ENCODE assay signal across 20 cellular contexts in the genomic region with DNA sequence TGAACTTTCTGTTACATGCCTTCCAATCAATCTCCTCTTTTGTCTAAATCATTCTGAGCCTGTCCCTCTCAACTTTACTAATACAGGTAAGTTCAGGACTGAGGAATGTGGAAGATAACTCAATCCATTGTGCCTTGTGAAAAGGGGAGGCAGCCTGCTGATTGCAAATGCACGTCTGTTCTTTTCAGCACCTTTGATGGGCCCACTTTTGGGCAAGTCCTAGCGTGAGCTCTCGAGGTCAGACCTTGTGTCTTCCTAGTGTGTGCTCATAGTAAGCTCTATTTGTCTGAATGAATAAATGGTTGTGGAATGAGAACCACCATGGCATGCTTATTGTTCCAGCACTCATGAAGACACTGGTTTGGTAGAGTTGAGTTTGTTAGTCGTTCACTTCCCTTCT. TPM values are rescaled to one million over a fixed set of nuclear protein-coding genes. Genes with fewer than 3 reads are reported as not detected.
DNase-seq lines count a peak whose midpoint lies in the region; ATAC-seq, FAIRE-seq and TF ChIP-seq lines count a peak whose summit lies in the region.
"Had no signal": no experiment of that assay in that cellular context is flagged by ENCODE, and none has a peak within 500 bp of the region (broad histone marks: within the 10 kb centered on the region; RNA-seq: fewer than 3 reads in every experiment).

No MANE protein-coding gene starts in this region.

- no peak overlapping the region for H2AK5ac ChIP-seq in H1 (ENCODE audit: low read depth, low read length)

- peak overlapping the region; percentile 37 for H3K27ac ChIP-seq in mammary epithelial cell (ENCODE audit: insufficient read depth, low read depth, low read length)
- no peak overlapping the region for H3K27ac ChIP-seq in H1 (ENCODE audit: low read depth, low read length)
- peak overlapping the region; percentile 53 for H3K27ac ChIP-seq in keratinocyte (ENCODE audit: control insufficient read depth, insufficient read depth, low read length)
- no peak overlapping the region for H3K27ac ChIP-seq in gastroesophageal sphincter
- H3K27ac ChIP-seq: BLaER1, GM23248 had no signal

- H3K27me3 ChIP-seq in mammary epithelial cell (ENCODE audit: insufficient read depth, low read length) (no peaks in the 10 kb centered on the region), H1 (replicated peaks in 1 of 4; ENCODE audit: control insufficient read depth in 3 of 4, extremely low read depth in 1 of 4, insufficient read depth in 3 of 4, low read length in 3 of 4) (peaks cover 4 to 11% (median 6%) of the 10 kb centered on the region in 4 experiments; a peak in 6 of 7 replicates), keratinocyte (ENCODE audit: control insufficient read depth, extremely low read depth, insufficient read depth, low read length) (no peaks in the 10 kb centered on the region), gastroesophageal sphincter (no peaks in the 10 kb centered on the region)
- H3K27me3 ChIP-seq: BLaER1 had no signal

- H2BK12ac ChIP-seq in H1 (ENCODE audit: low read depth, low read length): no peak overlapping the region

- in situ Hi-C loops in mammary epithelial cell (cut with MboI; ENCODE audit: low sequenced_read_pairs in 2 of 2): no loop called here

- H3K9me1 ChIP-seq in keratinocyte (ENCODE audit: control insufficient read depth, extremely low read depth, insufficient read depth, low read length): no peaks in the 10 kb centered on the region

- peak overlapping the region; percentile 66 for H2AFZ ChIP-seq in mammary epithelial cell (ENCODE audit: low read depth, low read length)
- H2AFZ ChIP-seq in H1 (ENCODE audit: low read length): peak overlapping the region; percentile 52
- peak overlapping the region; percentile 72 for H2AFZ ChIP-seq in keratinocyte (ENCODE audit: control insufficient read depth, low read length)
- H2AFZ ChIP-seq: GM23248 had no signal

- POLR2A ChIA-PET in MCF 10A (lab: Yijun Ruan, JAX) (no interaction called here), H1 (lab: Charles Lee; ENCODE audit: partially characterized antibody) (interaction anchor here (1.1 to 1.3 kb wide), 2 partner anchors 7 to 38 kb away, joined by 3 to 4 read pairs; no protein-coding TSS in a partner anchor)

- H3K9me3 Mint-ChIP-seq in MCF 10A (ENCODE audit: unreplicated experiment): no peaks in the 10 kb centered on the region

- CTCF ChIA-PET in mammary epithelial cell (lab: Charles Lee; ENCODE audit: low non-redundant PET): no interaction called here
- CTCF ChIA-PET in MCF 10A (lab: Yijun Ruan, JAX): interaction anchor here (0.6 kb wide), 1 partner anchor 176 kb away, joined by 7 read pairs; no protein-coding TSS in a partner anchor
- CTCF ChIA-PET in H1 (lab: Charles Lee; ENCODE audit: partially characterized antibody): no interaction called here

- H4K5ac ChIP-seq in H1 (ENCODE audit: insufficient read length, low read depth, low read length): no peak overlapping the region

- no peak overlapping the region for H3K27ac Mint-ChIP-seq in MCF 10A (ENCODE audit: low read depth, unreplicated experiment)
- H3K27ac Mint-ChIP-seq: CD14-positive monocyte; CD4-positive, alpha-beta memory T cell; HFFc6 had no signal

- no peak overlapping the region for H3K4ac ChIP-seq in H1 (replicated peaks; ENCODE audit: insufficient read length, low read depth, low read length)

- H3K9ac ChIP-seq in mammary epithelial cell (ENCODE audit: insufficient read depth, low read length) (no peak overlapping the region), H1 (replicated peaks in 1 of 4; ENCODE audit: extremely low read depth in 1 of 4, low read depth in 3 of 4, low read length in 3 of 4) (no peak overlapping the region), keratinocyte (ENCODE audit: control insufficient read depth, extremely low read depth, insufficient read depth, low read length) (no peak overlapping the region)
- H3K9ac ChIP-seq: BLaER1, GM23248 had no signal

- no peak overlapping the region for H3K4me3 ChIP-seq in mammary epithelial cell (replicated peaks in 1 of 3; ENCODE audit: insufficient read depth in 1 of 3, low read depth in 2 of 3, low read length in 3 of 3)
- H3K4me3 ChIP-seq in H1 (ENCODE audit: extremely low read depth in 1 of 4, insufficient read depth in 2 of 4, low read depth in 3 of 4, low read length in 4 of 4): no peak overlapping the region
- H3K4me3 ChIP-seq in keratinocyte (ENCODE audit: control insufficient read depth in 2 of 3, extremely low read depth in 1 of 3, insufficient read depth in 2 of 3, low read depth in 1 of 3, low read length in 3 of 3): no peak overlapping the region
- H3K4me3 ChIP-seq in gastroesophageal sphincter: no peak overlapping the region
- H3K4me3 ChIP-seq: BLaER1, GM23248 had no signal

- no peaks in the 10 kb centered on the region for H3K36me3 ChIP-seq in mammary epithelial cell (ENCODE audit: insufficient read depth, low read length)
- no peaks in the 10 kb centered on the region for H3K36me3 ChIP-seq in H1 (ENCODE audit: control insufficient read depth in 2 of 4, insufficient read depth in 4 of 4, low read length in 3 of 4)
- H3K36me3 ChIP-seq in keratinocyte (ENCODE audit: control insufficient read depth in 2 of 2, extremely low read depth in 1 of 2, insufficient read depth in 2 of 2, low read length in 2 of 2): no peaks in the 10 kb centered on the region
- H3K36me3 ChIP-seq in gastroesophageal sphincter: no peaks in the 10 kb centered on the region
- H3K36me3 ChIP-seq: BLaER1 had no signal

- peak overlapping the region; percentile 3 for H3K4me2 ChIP-seq in mammary epithelial cell (ENCODE audit: insufficient read depth, low read depth, low read length)
- H3K4me2 ChIP-seq in H1 (ENCODE audit: insufficient read depth in 1 of 2, low read depth in 2 of 2, low read length in 2 of 2): no peak overlapping the region
- H3K4me2 ChIP-seq in keratinocyte (ENCODE audit: control insufficient read depth, extremely low read depth, insufficient read depth, low read depth, low read length): peak overlapping the region; percentile 46
- H3K4me2 ChIP-seq: BLaER1 had no signal

- dilution Hi-C loops in mammary epithelial cell (cut with HindIII; ENCODE audit: low sequenced_read_pairs) (loop anchor here (5.0 kb wide), 1 partner anchor 36 kb away; no protein-coding TSS in a partner anchor), keratinocyte (cut with MboI; ENCODE audit: extremely low pct_ligation_motif_present, low sequenced_read_pairs) (no loop called here)

- H4K91ac ChIP-seq in H1 (replicated peaks; ENCODE audit: insufficient read length, low read length): no peak overlapping the region

- TF ChIP-seq RAD21 in H1 (IDR thresholded peaks at IDR 0.05 in 1 of 2, conservative IDR thresholded peaks at IDR 0.05 in 1 of 2; ENCODE audit: low read depth in 2 of 2, low read length in 2 of 2): no peak

- H3K14ac ChIP-seq in H1 (ENCODE audit: insufficient read length): no peak overlapping the region

- 46% methylated on average over 4 of the region's 4 CpGs for WGBS in mammary epithelial cell (ENCODE audit: low coverage, missing lambda C conversion rate)
- WGBS in H1 (ENCODE audit: extremely low coverage in 1 of 2, insufficient coverage in 1 of 2, insufficient read length in 1 of 2, insufficient replicate concordance in 2 of 2, low coverage in 1 of 2, low lambda C conversion rate in 2 of 2, missing lambda C conversion rate in 1 of 2), 2 experiments: 88% methylated on average over 4 of the region's 4 CpGs; no CpG with 5 or more reads in 1 of the 2 experiments
- 68 to 76% methylated on average over 2 to 4 of the region's 4 CpGs for WGBS in gastroesophageal sphincter (ENCODE audit: low coverage in 1 of 2), 2 donors

- H3K27me3 Mint-ChIP-seq in MCF 10A (ENCODE audit: insufficient read depth, unreplicated experiment): peaks cover 23% of the 10 kb centered on the region

- peaks cover 14% of the 10 kb centered on the region for H3K4me1 ChIP-seq in mammary epithelial cell (ENCODE audit: insufficient read depth, low read length)
- no peaks in the 10 kb centered on the region for H3K4me1 ChIP-seq in H1 (replicated peaks in 1 of 4; ENCODE audit: control insufficient read depth in 3 of 4, insufficient read depth in 4 of 4, low read length in 3 of 4)
- peaks cover 15% of the 10 kb centered on the region for H3K4me1 ChIP-seq in keratinocyte (ENCODE audit: control insufficient read depth, extremely low read depth, insufficient read depth, low read length)
- no peaks in the 10 kb centered on the region for H3K4me1 ChIP-seq in gastroesophageal sphincter

- TF ChIP-seq EP300 in H1 (IDR thresholded peaks at IDR 0.05; ENCODE audit: borderline replicate concordance in 1 of 2, low read depth in 2 of 2, low read length in 2 of 2): no peak
- TF ChIP-seq EP300 in gastroesophageal sphincter (IDR thresholded peaks at IDR 0.05): no peak

- no peaks in the 10 kb centered on the region for H3K79me1 ChIP-seq in H1 (ENCODE audit: low read depth, low read length)

- no peak overlapping the region for H2BK5ac ChIP-seq in H1 (ENCODE audit: low read depth, low read length)

- no peak overlapping the region for H2BK120ac ChIP-seq in H1 (replicated peaks; ENCODE audit: low read depth, low read length)

- H2BK15ac ChIP-seq in H1 (ENCODE audit: low read length): no peak overlapping the region

- TF ChIP-seq CTCF in mammary epithelial cell (conservative IDR thresholded peaks at IDR 0.05 in 1 of 2, IDR thresholded peaks at IDR 0.05 in 1 of 2; ENCODE audit: extremely low read depth in 1 of 2, insufficient read depth in 1 of 2, low read depth in 1 of 2, low read length in 2 of 2) (no peak), MCF 10A (IDR thresholded peaks at IDR 0.05; ENCODE audit: unreplicated experiment) (no peak), H1 (IDR thresholded peaks at IDR 0.05; ENCODE audit: control extremely low read depth in 1 of 3, insufficient read depth in 1 of 3, low read depth in 1 of 3, low read length in 3 of 3) (no peak), keratinocyte (optimal IDR thresholded peaks at IDR 0.05 in 1 of 3, IDR thresholded peaks at IDR 0.05 in 1 of 3, conservative IDR thresholded peaks at IDR 0.05 in 1 of 3; ENCODE audit: extremely low read depth in 1 of 3, insufficient read depth in 2 of 3, low read length in 3 of 3) (no peak), gastroesophageal sphincter (IDR thresholded peaks at IDR 0.05) (no peak)

- H3K79me2 ChIP-seq in mammary epithelial cell (ENCODE audit: insufficient read depth, low read length): no peaks in the 10 kb centered on the region
- no peaks in the 10 kb centered on the region for H3K79me2 ChIP-seq in H1 (ENCODE audit: control insufficient read depth in 1 of 2, insufficient read depth in 2 of 2, low read length in 2 of 2)
- H3K79me2 ChIP-seq in keratinocyte (ENCODE audit: control insufficient read depth, insufficient read depth, low read length): no peaks in the 10 kb centered on the region

- H2BK20ac ChIP-seq in H1 (ENCODE audit: low read length): no peak overlapping the region

- intact Hi-C loops in mammary epithelial cell (cut with micrococcal nuclease) (loop anchor here (5.0 kb wide), 1 partner anchor 51 kb away; a partner anchor contains a TSS), MCF 10A (cut with micrococcal nuclease) (no loop called here)

- BruUV-seq in mammary epithelial cell (replicated peaks; lab: Mats Ljungman, UMichigan) (no TSS peak), MCF 10A (replicated peaks; lab: Mats Ljungman, UMichigan) (no TSS peak)

- H4K8ac ChIP-seq in H1 (ENCODE audit: extremely low read depth, insufficient read depth, low read length): no peak overlapping the region

- H3K18ac ChIP-seq in H1 (ENCODE audit: extremely low read depth, low read length): no peak overlapping the region

- no peak overlapping the region for H3K23ac ChIP-seq in H1 (ENCODE audit: insufficient read length)

- FAIRE-seq in H1 (lab: Jason Lieb, UNC): no peak
- FAIRE-seq in keratinocyte (lab: Jason Lieb, UNC): peak; percentile 81
- FAIRE-seq: GM12892, GM18507 had no signal

- H3K9me3 ChIP-seq in mammary epithelial cell (replicated peaks; ENCODE audit: insufficient read depth, low read length) (no peaks in the 10 kb centered on the region), H1 (ENCODE audit: insufficient read depth in 2 of 2, low read depth in 1 of 2, low read length in 1 of 2) (no peaks in the 10 kb centered on the region), keratinocyte (ENCODE audit: control insufficient read depth, low read depth, low read length) (no peaks in the 10 kb centered on the region), gastroesophageal sphincter (no peaks in the 10 kb centered on the region)
- H3K9me3 ChIP-seq: BLaER1 had no signal

- no peak overlapping the region for H3K4me3 Mint-ChIP-seq in MCF 10A (ENCODE audit: unreplicated experiment)
- H3K4me3 Mint-ChIP-seq: CD14-positive monocyte; CD4-positive, alpha-beta memory T cell; HFFc6 had no signal

- no peaks in the 10 kb centered on the region for H3K23me2 ChIP-seq in H1 (ENCODE audit: low read depth, low read length)

- ATAC-seq in gastroesophageal sphincter: no peak
- ATAC-seq: HCT116 had no signal

- H4K20me1 ChIP-seq in mammary epithelial cell (ENCODE audit: insufficient read depth, low read length): no peaks in the 10 kb centered on the region
- peaks cover 0 to 1% of the 10 kb centered on the region in 2 experiments for H4K20me1 ChIP-seq in H1 (replicated peaks in 1 of 2; ENCODE audit: control insufficient read depth in 1 of 2, insufficient read depth in 2 of 2, low read length in 2 of 2)
- no peaks in the 10 kb centered on the region for H4K20me1 ChIP-seq in keratinocyte (ENCODE audit: control insufficient read depth, extremely low read depth, insufficient read depth, low read length)
- H4K20me1 ChIP-seq: BLaER1 had no signal

- H3K56ac ChIP-seq in H1 (replicated peaks; ENCODE audit: insufficient read length, low read depth, low read length): no peak overlapping the region

- DNase-seq in mammary epithelial cell: peak; percentile 89
- no peak for DNase-seq in MCF 10A (ENCODE audit: unreplicated experiment)
- no peak for DNase-seq in H1 (ENCODE audit: low read depth in 1 of 2, low spot score in 2 of 2)
- DNase-seq in keratinocyte (ENCODE audit: low read depth, low spot score): peak; percentile 78
- DNase-seq in inferior parietal cortex (ENCODE audit: extremely low spot score): no peak
- no peak for DNase-seq in glomerular visceral epithelial cell (ENCODE audit: extremely low spot score)
- DNase-seq: 8988T; CD4-positive, alpha-beta memory T cell; DMS153; DMS79; GDM1; GM23248; H7; HFFc6 had no signal

- peaks cover 5% of the 10 kb centered on the region for H3K4me1 Mint-ChIP-seq in MCF 10A (ENCODE audit: insufficient read depth, unreplicated experiment)

- TF ChIP-seq POLR2A in H1 (IDR thresholded peaks at IDR 0.05; ENCODE audit: control extremely low read depth in 1 of 2, low read depth in 2 of 2, low read length in 2 of 2) (no peak), gastroesophageal sphincter (IDR thresholded peaks at IDR 0.05) (no peak)

- H3K36me3 Mint-ChIP-seq in MCF 10A (ENCODE audit: insufficient read depth, unreplicated experiment): no peaks in the 10 kb centered on the region
- H3K36me3 Mint-ChIP-seq: CD14-positive monocyte; CD4-positive, alpha-beta memory T cell had no signal

RNA-seq across cellular contexts. Expression of a gene that starts 50.4 kb away (rescaled TPM):
- total RNA-seq in mammary epithelial cell (10 to 100 TPM; 14.5 to 15.0 TPM), MCF 10A (2022) (11.3 and 12.6 TPM in 2 replicates), gastroesophageal sphincter (10 to 100 TPM in 1 of 4 donors, 1 to 10 TPM in 3; 8.3 to 13.3 (median 9.5) TPM)
- polyA plus RNA-seq in mammary epithelial cell (3.6 TPM), H1 (2011; rRNA removed) (1.5 and 1.6 TPM in 2 replicates), keratinocyte (8.0 to 9.0 TPM (median 8.0 TPM) in 3 replicates)
- polyA minus RNA-seq in mammary epithelial cell (4.2 TPM), keratinocyte (6.5 to 23.8 TPM (median 13.5 TPM) in 3 replicates)
- total RNA-seq in H1 (2021; fragmentation: NEBNext Ultra II Directional; extraction: Animal tissue kit (Norgen Biotek cat#: 25700)): 6.3 and 7.5 TPM in 2 replicates
- 1.6 TPM for polyA plus RNA-seq in H1 (2011; cell fraction: cytosol; rRNA removed)
- polyA plus RNA-seq in H1 (2011; cell fraction: nucleus; rRNA removed): 2.8 TPM
- 1.3 to 3.3 TPM (median 2.2 TPM) in 4 replicates for polyA plus RNA-seq in H1 (2012, experiment 1 of 2)
- 0.16 TPM for polyA plus RNA-seq in H1 (2012, experiment 2 of 2)
- 3.9 TPM for polyA plus RNA-seq in H1 (2013, experiment 1 of 2)
- 3.5 TPM for polyA plus RNA-seq in H1 (2013, experiment 2 of 2)
- 7.2 and 14.1 TPM in 2 replicates for polyA minus RNA-seq in H1 (2011; rRNA and poly(A)+ RNA removed)
- polyA minus RNA-seq in H1 (2011; cell fraction: cytosol; rRNA and poly(A)+ RNA removed): 5.6 TPM
- 13.2 TPM for polyA minus RNA-seq in H1 (2011; cell fraction: nucleus; rRNA and poly(A)+ RNA removed)
- 17.5 TPM for polyA plus RNA-seq in keratinocyte (2011; ENCODE audit: low read depth)
- 4.0 and 6.9 TPM in 2 replicates for polyA plus RNA-seq in keratinocyte (2011; cell fraction: cytosol; rRNA removed)
- 14.3 and 15.8 TPM in 2 replicates for polyA plus RNA-seq in keratinocyte (2011; cell fraction: nucleus; rRNA removed)
- polyA plus RNA-seq in keratinocyte (2012; ENCODE audit: low replicate concordance): 5.7 and 5.9 TPM in 2 replicates
- polyA minus RNA-seq in keratinocyte (2011; cell fraction: cytosol; rRNA and poly(A)+ RNA removed): 2.9 TPM
- 15.3 and 37.2 TPM in 2 replicates for polyA minus RNA-seq in keratinocyte (2011; cell fraction: nucleus; rRNA and poly(A)+ RNA removed)

Comparison
In these comparisons a context has a peak if more than half of its experiments do, and no peak if none do; other contexts are left out.
1. DNase-seq: peak in mammary epithelial cell (single experiment) and keratinocyte (single experiment); none in MCF 10A (single experiment), H1 (0 of 2), inferior parietal cortex (single experiment) and glomerular visceral epithelial cell (single experiment).
2. H3K27ac ChIP-seq: peak in mammary epithelial cell (single experiment) and keratinocyte (single experiment); none in H1 (single experiment) and gastroesophageal sphincter (0 of 4).
3. H3K4me2 ChIP-seq: peak in mammary epithelial cell (single experiment) and keratinocyte (single experiment); none in H1 (0 of 2).
4. Peak in every context shown above with its lines, with median percentiles within 50 percentile points of each other: H2AFZ ChIP-seq.